22 cellular contexts compared by ENCODE assay signal in genomic region chr15:95226835-95227234, GRCh38.
DNase-seq lines count a peak whose midpoint lies in the region; ATAC-seq and TF ChIP-seq lines count a peak whose summit lies in the region.
"Had no signal": no experiment of that assay in that cellular context is flagged by ENCODE, and none has a peak within 500 bp of the region (broad histone marks: within the 10 kb centered on the region; RNA-seq: fewer than 3 reads in every experiment).

No MANE protein-coding gene starts in this region.

- no peaks in the 10 kb centered on the region for H4K20me1 ChIP-seq in neural progenitor cell (ENCODE audit: low read depth)

- H3K27me3 ChIP-seq in neural progenitor cell (no peaks in the 10 kb centered on the region), esophagus muscularis mucosa (no peaks in the 10 kb centered on the region)

- no peak for TF ChIP-seq POLR2A in esophagus muscularis mucosa (IDR thresholded peaks at IDR 0.05; ENCODE audit: low read depth)

- DNase-seq in GM12865 (ENCODE audit: low read depth), result peak; percentile 37
- DNase-seq in RWPE1 (ENCODE audit: low spot score), result peak; percentile 50
- peak; percentile 94 for DNase-seq in epithelial cell of esophagus (ENCODE audit: low read depth)
- DNase-seq in neural progenitor cell (ENCODE audit: low spot score), result no peak
- no peak for DNase-seq in SHP77 treated with DMSO at 0.1 percent for 48 hours (lab: John Stamatoyannopoulos, UW)
- no peak for DNase-seq in activated naive CD4-positive, alpha-beta T cell (lab: John Stamatoyannopoulos, UW)
- no peak for DNase-seq in esophagus muscularis mucosa (ENCODE audit: extremely low spot score)
- DNase-seq: AML-193; C1 segment of cervical spinal cord; CD8-positive, alpha-beta T cell; DND-41; MM.1S; NCI-H1048; NCI-H1417 treated with DMSO at 0.1 percent for 48 hours; NCI-H187; NCI-H2107; NCI-H2227 treated with DMSO at 0.1 percent for 48 hours; NCI-H510A; NCI-H748 treated with DMSO at 0.1 percent for 48 hours; PC-9 had no signal

- H3F3A ChIP-seq in neural progenitor cell (ENCODE audit: low read depth), result no peaks in the 10 kb centered on the region

- WGBS in esophagus muscularis mucosa, result 89% methylated on average over 5 of the region's 5 CpGs

- H3K9ac ChIP-seq in neural progenitor cell, result no peak overlapping the region

- H3K27ac ChIP-seq in RWPE1 (no peak overlapping the region), neural progenitor cell (no peak overlapping the region), esophagus muscularis mucosa (replicated peaks in 1 of 4) (no peak overlapping the region)
- H3K27ac ChIP-seq: PC-9 had no signal

- H3K36me3 ChIP-seq in neural progenitor cell (no peaks in the 10 kb centered on the region), esophagus muscularis mucosa (no peaks in the 10 kb centered on the region)

- H3K27me3 Mint-ChIP-seq in neural progenitor cell (ENCODE audit: insufficient read depth, low read depth), result no peaks in the 10 kb centered on the region

- no peak overlapping the region for H3K4me2 ChIP-seq in neural progenitor cell
- H3K4me2 ChIP-seq: PC-9 had no signal

- H3K4me3 ChIP-seq in GM12865 (ENCODE audit: low read depth, low read length) (no peak overlapping the region), epithelial cell of esophagus (ENCODE audit: low read length) (no peak overlapping the region), neural progenitor cell (no peak overlapping the region), esophagus muscularis mucosa (no peak overlapping the region)
- H3K4me3 ChIP-seq: K562, PC-9 had no signal

- no peaks in the 10 kb centered on the region for H3K4me1 Mint-ChIP-seq in neural progenitor cell

- no peak for TF ChIP-seq CTCF in GM12865 (IDR thresholded peaks at IDR 0.05; ENCODE audit: insufficient read depth, low read depth, low read length, missing control alignments)
- no peak for TF ChIP-seq CTCF in RWPE1 (conservative IDR thresholded peaks at IDR 0.05; ENCODE audit: low read depth)
- no peak for TF ChIP-seq CTCF in epithelial cell of esophagus (IDR thresholded peaks at IDR 0.05; ENCODE audit: insufficient read depth, low read depth, low read length, missing control alignments)
- TF ChIP-seq CTCF in neural progenitor cell (IDR thresholded peaks at IDR 0.05), result no peak
- TF ChIP-seq CTCF in esophagus muscularis mucosa (IDR thresholded peaks at IDR 0.05), result no peak

- POLR2A ChIA-PET in RWPE1 (lab: Yijun Ruan, JAX; ENCODE audit: low non-redundant PET), result no interaction called here

- intact Hi-C loops in esophagus muscularis mucosa (cut with DNase I), result no loop called here

- peaks cover 4% of the 10 kb centered on the region for H3K9me3 Mint-ChIP-seq in neural progenitor cell

- TF ChIP-seq EP300 in esophagus muscularis mucosa (IDR thresholded peaks at IDR 0.05), result no peak

- CTCF ChIA-PET in RWPE1 (lab: Yijun Ruan, JAX), result no interaction called here

- H3K4me3 Mint-ChIP-seq in neural progenitor cell, result no peak overlapping the region
- H3K4me3 Mint-ChIP-seq: CD8-positive, alpha-beta T cell had no signal

- H2AFZ ChIP-seq in neural progenitor cell (replicated peaks), result peak overlapping the region; percentile 51
- H2AFZ ChIP-seq: PC-9 had no signal

- H3K9me3 ChIP-seq in neural progenitor cell (ENCODE audit: low read depth) (no peaks in the 10 kb centered on the region), esophagus muscularis mucosa (peaks cover 0 to 11% (median 4%) of the 10 kb centered on the region in 4 donors)

- H3K4me1 ChIP-seq in neural progenitor cell, result no peaks in the 10 kb centered on the region
- no peaks in the 10 kb centered on the region for H3K4me1 ChIP-seq in esophagus muscularis mucosa

- H3K27ac Mint-ChIP-seq in neural progenitor cell, result no peak overlapping the region
- H3K27ac Mint-ChIP-seq: CD8-positive, alpha-beta T cell had no signal

- H3K36me3 Mint-ChIP-seq in neural progenitor cell, result no peaks in the 10 kb centered on the region
- H3K36me3 Mint-ChIP-seq: CD8-positive, alpha-beta T cell had no signal

- no peak for ATAC-seq in GM21786 (IDR thresholded peaks at IDR 0.05; ENCODE audit: unreplicated experiment)
- ATAC-seq: CD8-positive, alpha-beta T cell; K562 had no signal

- no peaks in the 10 kb centered on the region for H3K79me2 ChIP-seq in neural progenitor cell (ENCODE audit: low read depth)

Comparison
In these comparisons a context has a peak if more than half of its experiments do, and no peak if none do; other contexts are left out.
1. DNase-seq: peak in GM12865 (single experiment), RWPE1 (single experiment) and epithelial cell of esophagus (single experiment); none in neural progenitor cell (single experiment), SHP77 treated with DMSO at 0.1 percent for 48 hours (single experiment), activated naive CD4-positive, alpha-beta T cell (0 of 4) and esophagus muscularis mucosa (single experiment).